ENCODE assay signal across 8 cellular contexts in genomic region chr12:62466596-62467411, GRCh38. TPM values are rescaled to one million over a fixed set of nuclear protein-coding genes. Genes with fewer than 3 reads are reported as not detected.
DNase-seq lines count a peak whose midpoint lies in the region; ATAC-seq and TF ChIP-seq lines count a peak whose summit lies in the region.

Gene MON2 (plus strand): TSS chr12:62466826. CDS start chr12:62467208, 382 bp downstream.

- DNase-seq in NCI-H1694 treated with DMSO at 0.1 percent for 48 hours (lab: John Stamatoyannopoulos, UW) (peak; percentile 49), anterior cingulate cortex (lab: John Stamatoyannopoulos, UW) (peak; percentile 27 to 93 (median 84)), right atrium auricular region (ENCODE audit: low spot score) (peak; percentile 81), putamen (ENCODE audit: low spot score) (peak; percentile 91), uterus (peak; percentile 82 to 88)

- TF ChIP-seq CTCF in right atrium auricular region (IDR thresholded peaks at IDR 0.05) (no peak), uterus (IDR thresholded peaks at IDR 0.05) (peak in 1 of 4 experiments; percentile 23)

- H3K4me1 ChIP-seq in right atrium auricular region (peaks cover 0 to 27% of the 10 kb centered on the region in 2 donors), uterus (no peaks in the 10 kb centered on the region)

- intact Hi-C loops in T-helper 2 cell treated with Interferon-gamma antibody and Interleukin-4, amounts not matched to agents 100 ng/mL and 5 ng/mL, for 36 hours (cut with micrococcal nuclease): loop anchor here (1.0 to 5.0 kb wide), 4 partner anchors 60 to 1938 kb away; partner anchors contain the start of genes USP15 and XPOT
- intact Hi-C loops in uterus (cut with DNase I; ENCODE audit: low total_unique reads): no loop called here

- H3K27me3 ChIP-seq in right atrium auricular region: no peaks in the 10 kb centered on the region
- no peaks in the 10 kb centered on the region for H3K27me3 ChIP-seq in uterus

- H3K27ac ChIP-seq in right atrium auricular region: peak within 1 kb of the TSS; percentile 85 to 94
- peak within 1 kb of the TSS; percentile 84 to 90 for H3K27ac ChIP-seq in uterus

- no peaks in the 10 kb centered on the region for H3K9me3 ChIP-seq in right atrium auricular region
- H3K9me3 ChIP-seq in uterus: no peaks in the 10 kb centered on the region

- H3K4me3 ChIP-seq in right atrium auricular region (peak within 1 kb of the TSS; percentile 96 to 97), uterus (peak within 1 kb of the TSS; percentile 79 to 86)

- TF ChIP-seq POLR2A in uterus (IDR thresholded peaks at IDR 0.05): peak; percentile 58 to 81

- H3K36me3 ChIP-seq in right atrium auricular region (no peaks in the 10 kb centered on the region), uterus (no peaks in the 10 kb centered on the region)

- ATAC-seq in GM18499 (IDR thresholded peaks at IDR 0.05; ENCODE audit: insufficient read depth, unreplicated experiment) (peak; percentile 76), HG02885 (IDR thresholded peaks at IDR 0.05; ENCODE audit: poor library complexity, unreplicated experiment) (peak; percentile 98)

RNA-seq across cellular contexts. Expression of gene MON2, which starts in this region (rescaled TPM):
- total RNA-seq in T-helper 2 cell treated with Interferon-gamma antibody and Interleukin-4, amounts not matched to agents 100 ng/mL and 5 ng/mL, for 36 hours: 44.9 and 45.7 TPM in 2 replicates
- 10 to 100 TPM; 14.3 to 16.5 TPM for total RNA-seq in right atrium auricular region
- total RNA-seq in uterus: 100 to 1,000 TPM in 1 of 4 donors, 10 to 100 TPM in 3; 41.2 to 222 (median 70.0) TPM

Comparison
In these comparisons a context has a peak if more than half of its experiments do, and no peak if none do; other contexts are left out.
1. Peak in every context shown above with its lines: DNase-seq, ATAC-seq, H3K4me3 ChIP-seq and H3K27ac ChIP-seq.